ENCODE assay signal across 1 cellular context in the genomic region with DNA sequence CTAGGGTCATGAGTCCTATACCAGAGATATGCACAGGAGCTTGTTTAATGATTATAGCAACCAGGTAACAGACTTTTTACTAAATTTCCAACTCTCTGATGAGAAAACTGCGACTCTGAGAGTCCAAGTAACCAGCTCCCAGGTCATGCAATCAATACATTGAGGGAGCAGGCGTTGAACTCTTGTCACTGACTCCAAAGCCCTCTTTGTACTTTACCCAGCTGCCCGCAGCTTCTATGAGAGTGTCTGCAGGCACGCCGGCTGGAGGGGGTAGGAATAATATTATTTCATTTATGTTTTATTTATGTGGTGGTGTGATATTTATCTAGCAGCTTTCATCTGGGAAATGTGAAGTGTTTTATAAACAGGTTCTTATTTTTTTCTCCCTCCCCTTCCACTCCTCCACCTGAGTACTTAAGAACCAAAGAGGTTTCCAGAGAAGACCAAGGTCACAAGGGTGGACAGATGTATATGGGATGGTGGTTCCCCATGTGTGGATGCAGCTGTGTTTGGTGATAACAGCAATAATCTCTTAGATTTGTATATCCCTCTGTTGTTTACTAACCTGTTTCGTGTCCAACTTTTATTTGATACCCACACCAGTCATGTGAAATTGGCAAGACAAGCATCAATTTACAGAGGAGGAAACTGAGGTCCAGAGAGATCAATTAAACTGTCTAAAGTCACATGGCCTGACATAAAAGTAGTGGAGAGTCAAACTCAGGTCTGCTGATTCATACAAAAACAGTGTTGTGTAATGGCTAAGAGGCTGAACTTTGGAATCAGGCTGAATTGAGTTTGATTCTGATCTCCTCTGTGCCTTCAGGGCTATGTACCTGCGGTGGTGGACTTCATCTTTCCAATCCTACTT.
TF ChIP-seq lines count a peak whose summit lies in the region.

No MANE protein-coding gene starts in this region.

TF ChIP-seq in HepG2, 621 proteins besides CTCF, POLR2A, EP300 and RAD21 (continued from another document and continues in another):
- TF ChIP-seq, protein P1, sequence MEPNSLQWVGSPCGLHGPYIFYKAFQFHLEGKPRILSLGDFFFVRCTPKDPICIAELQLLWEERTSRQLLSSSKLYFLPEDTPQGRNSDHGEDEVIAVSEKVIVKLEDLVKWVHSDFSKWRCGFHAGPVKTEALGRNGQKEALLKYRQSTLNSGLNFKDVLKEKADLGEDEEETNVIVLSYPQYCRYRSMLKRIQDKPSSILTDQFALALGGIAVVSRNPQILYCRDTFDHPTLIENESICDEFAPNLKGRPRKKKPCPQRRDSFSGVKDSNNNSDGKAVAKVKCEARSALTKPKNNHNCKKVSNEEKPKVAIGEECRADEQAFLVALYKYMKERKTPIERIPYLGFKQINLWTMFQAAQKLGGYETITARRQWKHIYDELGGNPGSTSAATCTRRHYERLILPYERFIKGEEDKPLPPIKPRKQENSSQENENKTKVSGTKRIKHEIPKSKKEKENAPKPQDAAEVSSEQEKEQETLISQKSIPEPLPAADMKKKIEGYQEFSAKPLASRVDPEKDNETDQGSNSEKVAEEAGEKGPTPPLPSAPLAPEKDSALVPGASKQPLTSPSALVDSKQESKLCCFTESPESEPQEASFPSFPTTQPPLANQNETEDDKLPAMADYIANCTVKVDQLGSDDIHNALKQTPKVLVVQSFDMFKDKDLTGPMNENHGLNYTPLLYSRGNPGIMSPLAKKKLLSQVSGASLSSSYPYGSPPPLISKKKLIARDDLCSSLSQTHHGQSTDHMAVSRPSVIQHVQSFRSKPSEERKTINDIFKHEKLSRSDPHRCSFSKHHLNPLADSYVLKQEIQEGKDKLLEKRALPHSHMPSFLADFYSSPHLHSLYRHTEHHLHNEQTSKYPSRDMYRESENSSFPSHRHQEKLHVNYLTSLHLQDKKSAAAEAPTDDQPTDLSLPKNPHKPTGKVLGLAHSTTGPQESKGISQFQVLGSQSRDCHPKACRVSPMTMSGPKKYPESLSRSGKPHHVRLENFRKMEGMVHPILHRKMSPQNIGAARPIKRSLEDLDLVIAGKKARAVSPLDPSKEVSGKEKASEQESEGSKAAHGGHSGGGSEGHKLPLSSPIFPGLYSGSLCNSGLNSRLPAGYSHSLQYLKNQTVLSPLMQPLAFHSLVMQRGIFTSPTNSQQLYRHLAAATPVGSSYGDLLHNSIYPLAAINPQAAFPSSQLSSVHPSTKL (CRISPR knock-in tag; IDR thresholded peaks at IDR 0.05): peak; percentile 87
- TF ChIP-seq PHF8 (CRISPR knock-in tag; IDR thresholded peaks at IDR 0.05) (no peak), ZNF614 (CRISPR knock-in tag; IDR thresholded peaks at IDR 0.05; ENCODE audit: borderline replicate concordance) (peak; percentile 65; the same call in 1 of the 2 replicates), ZNF839 (CRISPR knock-in tag; IDR thresholded peaks at IDR 0.05; ENCODE audit: borderline replicate concordance) (no peak), FOSL2 (CRISPR knock-in tag; IDR thresholded peaks at IDR 0.05) (peak; percentile 90), THRA (CRISPR knock-in tag; IDR thresholded peaks at IDR 0.05; ENCODE audit: borderline replicate concordance) (0 out of 2 replicates have a peak, but pooled peaks have one; percentile 42), CENPT (CRISPR knock-in tag; IDR thresholded peaks at IDR 0.05; ENCODE audit: low read depth) (no peak), RFXANK (CRISPR knock-in tag; IDR thresholded peaks at IDR 0.05) (no peak), NFATC3 (CRISPR knock-in tag; IDR thresholded peaks at IDR 0.05) (no peak), ZNF24 (IDR thresholded peaks at IDR 0.05) (no peak), YEATS4 (CRISPR knock-in tag; IDR thresholded peaks at IDR 0.05; ENCODE audit: borderline replicate concordance) (no peak; the same call in 1 of the 2 replicates), EEA1 (CRISPR knock-in tag; IDR thresholded peaks at IDR 0.05; ENCODE audit: borderline replicate concordance) (no peak), ZNF354B (CRISPR knock-in tag; IDR thresholded peaks at IDR 0.05) (no peak), ZFP36 (IDR thresholded peaks at IDR 0.05; ENCODE audit: borderline replicate concordance, low read depth, low read length, partially characterized antibody) (no peak), ZSCAN25 (CRISPR knock-in tag; IDR thresholded peaks at IDR 0.05) (no peak), CEBPG (CRISPR knock-in tag; IDR thresholded peaks at IDR 0.05) (peak; percentile 93), ZNF549 (CRISPR knock-in tag; IDR thresholded peaks at IDR 0.05) (no peak), KLF11 (CRISPR knock-in tag; IDR thresholded peaks at IDR 0.05) (no peak), NCOA5 (CRISPR knock-in tag; IDR thresholded peaks at IDR 0.05) (no peak), PTBP1 (IDR thresholded peaks at IDR 0.05; ENCODE audit: low read depth, low read length, poor library complexity, severe bottlenecking) (no peak), MBD4 (IDR thresholded peaks at IDR 0.05; ENCODE audit: borderline replicate concordance, low read length) (0 out of 2 replicates have a peak, but pooled peaks have one; percentile 41), FOXJ3 (CRISPR knock-in tag; IDR thresholded peaks at IDR 0.05; ENCODE audit: borderline replicate concordance) (peak; percentile 52; the same call in 1 of the 2 replicates), PHF21A (CRISPR knock-in tag; IDR thresholded peaks at IDR 0.05) (peak; percentile 54; the same call in 1 of the 2 replicates), RFXAP (CRISPR knock-in tag; IDR thresholded peaks at IDR 0.05; ENCODE audit: borderline replicate concordance) (no peak), FOXO1 (CRISPR knock-in tag; IDR thresholded peaks at IDR 0.05) (peak; percentile 40; the same call in 1 of the 2 replicates), NFE2 (CRISPR knock-in tag; IDR thresholded peaks at IDR 0.05) (0 out of 2 replicates have a peak, but pooled peaks have one; percentile 28), E2F2 (CRISPR knock-in tag; IDR thresholded peaks at IDR 0.05; ENCODE audit: borderline replicate concordance) (no peak), ZNF615 (CRISPR knock-in tag; IDR thresholded peaks at IDR 0.05; ENCODE audit: borderline replicate concordance) (no peak), SMAD3 (CRISPR knock-in tag; IDR thresholded peaks at IDR 0.05) (peak; percentile 71), ZIK1 (CRISPR knock-in tag; IDR thresholded peaks at IDR 0.05; ENCODE audit: borderline replicate concordance, low read depth) (no peak), MAFG (CRISPR knock-in tag; IDR thresholded peaks at IDR 0.05) (no peak), GATAD2A (CRISPR knock-in tag; IDR thresholded peaks at IDR 0.05) (peak; percentile 80), TEAD3 (CRISPR knock-in tag; optimal IDR thresholded peaks at IDR 0.05; ENCODE audit: borderline replicate concordance) (peak; percentile 64), MIER3 (CRISPR knock-in tag; IDR thresholded peaks at IDR 0.05; ENCODE audit: borderline replicate concordance) (no peak), EHMT2 (IDR thresholded peaks at IDR 0.05; ENCODE audit: borderline replicate concordance, low read depth, low read length) (peak; percentile 52; the same call in 1 of the 2 replicates), ZBTB3 (CRISPR knock-in tag; IDR thresholded peaks at IDR 0.05; ENCODE audit: borderline replicate concordance, low read depth) (no peak), ZFP82 (CRISPR knock-in tag; IDR thresholded peaks at IDR 0.05; ENCODE audit: borderline replicate concordance) (no peak), ZNF792 (CRISPR knock-in tag; IDR thresholded peaks at IDR 0.05) (0 out of 2 replicates have a peak, but pooled peaks have one; percentile 31), ZNF609 (CRISPR knock-in tag; IDR thresholded peaks at IDR 0.05; ENCODE audit: borderline replicate concordance) (no peak), BCL6 (CRISPR knock-in tag; IDR thresholded peaks at IDR 0.05) (peak; percentile 33; the same call in 1 of the 2 replicates), NCOA1 (CRISPR knock-in tag; IDR thresholded peaks at IDR 0.05) (no peak), SOX5 (CRISPR knock-in tag; IDR thresholded peaks at IDR 0.05; ENCODE audit: borderline replicate concordance) (peak; percentile 64; the same call in 1 of the 2 replicates), JUN (CRISPR knock-in tag; IDR thresholded peaks at IDR 0.05) (no peak), TGIF2 (CRISPR knock-in tag; IDR thresholded peaks at IDR 0.05) (no peak), KDM6A (CRISPR knock-in tag; IDR thresholded peaks at IDR 0.05; ENCODE audit: low read depth) (0 out of 2 replicates have a peak, but pooled peaks have one; percentile 25), FOSL1 (CRISPR knock-in tag; IDR thresholded peaks at IDR 0.05; ENCODE audit: borderline replicate concordance) (peak; percentile 35; the same call in 1 of the 2 replicates)
- TF ChIP-seq, protein P2, sequence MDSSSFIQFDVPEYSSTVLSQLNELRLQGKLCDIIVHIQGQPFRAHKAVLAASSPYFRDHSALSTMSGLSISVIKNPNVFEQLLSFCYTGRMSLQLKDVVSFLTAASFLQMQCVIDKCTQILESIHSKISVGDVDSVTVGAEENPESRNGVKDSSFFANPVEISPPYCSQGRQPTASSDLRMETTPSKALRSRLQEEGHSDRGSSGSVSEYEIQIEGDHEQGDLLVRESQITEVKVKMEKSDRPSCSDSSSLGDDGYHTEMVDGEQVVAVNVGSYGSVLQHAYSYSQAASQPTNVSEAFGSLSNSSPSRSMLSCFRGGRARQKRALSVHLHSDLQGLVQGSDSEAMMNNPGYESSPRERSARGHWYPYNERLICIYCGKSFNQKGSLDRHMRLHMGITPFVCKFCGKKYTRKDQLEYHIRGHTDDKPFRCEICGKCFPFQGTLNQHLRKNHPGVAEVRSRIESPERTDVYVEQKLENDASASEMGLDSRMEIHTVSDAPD (CRISPR knock-in tag; IDR thresholded peaks at IDR 0.05): no peak
- TF ChIP-seq, protein P3, sequence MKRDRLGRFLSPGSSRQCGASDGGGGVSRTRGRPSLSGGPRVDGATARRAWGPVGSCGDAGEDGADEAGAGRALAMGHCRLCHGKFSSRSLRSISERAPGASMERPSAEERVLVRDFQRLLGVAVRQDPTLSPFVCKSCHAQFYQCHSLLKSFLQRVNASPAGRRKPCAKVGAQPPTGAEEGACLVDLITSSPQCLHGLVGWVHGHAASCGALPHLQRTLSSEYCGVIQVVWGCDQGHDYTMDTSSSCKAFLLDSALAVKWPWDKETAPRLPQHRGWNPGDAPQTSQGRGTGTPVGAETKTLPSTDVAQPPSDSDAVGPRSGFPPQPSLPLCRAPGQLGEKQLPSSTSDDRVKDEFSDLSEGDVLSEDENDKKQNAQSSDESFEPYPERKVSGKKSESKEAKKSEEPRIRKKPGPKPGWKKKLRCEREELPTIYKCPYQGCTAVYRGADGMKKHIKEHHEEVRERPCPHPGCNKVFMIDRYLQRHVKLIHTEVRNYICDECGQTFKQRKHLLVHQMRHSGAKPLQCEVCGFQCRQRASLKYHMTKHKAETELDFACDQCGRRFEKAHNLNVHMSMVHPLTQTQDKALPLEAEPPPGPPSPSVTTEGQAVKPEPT (CRISPR knock-in tag; IDR thresholded peaks at IDR 0.05; ENCODE audit: low read depth): no peak
- TF ChIP-seq, protein P4, sequence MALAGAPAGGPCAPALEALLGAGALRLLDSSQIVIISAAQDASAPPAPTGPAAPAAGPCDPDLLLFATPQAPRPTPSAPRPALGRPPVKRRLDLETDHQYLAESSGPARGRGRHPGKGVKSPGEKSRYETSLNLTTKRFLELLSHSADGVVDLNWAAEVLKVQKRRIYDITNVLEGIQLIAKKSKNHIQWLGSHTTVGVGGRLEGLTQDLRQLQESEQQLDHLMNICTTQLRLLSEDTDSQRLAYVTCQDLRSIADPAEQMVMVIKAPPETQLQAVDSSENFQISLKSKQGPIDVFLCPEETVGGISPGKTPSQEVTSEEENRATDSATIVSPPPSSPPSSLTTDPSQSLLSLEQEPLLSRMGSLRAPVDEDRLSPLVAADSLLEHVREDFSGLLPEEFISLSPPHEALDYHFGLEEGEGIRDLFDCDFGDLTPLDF (CRISPR knock-in tag; IDR thresholded peaks at IDR 0.05): no peak
